ENCODE assay signal across 12 cellular contexts in genomic region chr16:67441289-67441753, GRCh38. TPM values are rescaled to one million over a fixed set of nuclear protein-coding genes. Genes with fewer than 3 reads are reported as not detected.
DNase-seq lines count a peak whose midpoint lies in the region; ATAC-seq and TF ChIP-seq lines count a peak whose summit lies in the region.
"Had no signal": no experiment of that assay in that cellular context is flagged by ENCODE, and none has a peak within 500 bp of the region (broad histone marks: within the 10 kb centered on the region; RNA-seq: fewer than 3 reads in every experiment).

No MANE protein-coding gene starts in this region.

- H3K4me1 ChIP-seq in testis, result peaks cover 35% of the 10 kb centered on the region

- H3K4me3 ChIP-seq in LNCaP clone FGC (ENCODE audit: low read depth, low read length) (no peak overlapping the region), WERI-Rb-1 (ENCODE audit: low read depth, low read length) (no peak overlapping the region), testis (no peak overlapping the region)
- H3K4me3 ChIP-seq: gastroesophageal sphincter, GM12878 had no signal

- H3K27ac ChIP-seq in WERI-Rb-1, result peak overlapping the region; percentile 68
- no peak overlapping the region for H3K27ac ChIP-seq in testis
- H3K27ac ChIP-seq: neutrophil had no signal

- DNase-seq in Ammon's horn (ENCODE audit: low spot score) (peak; percentile 55), LNCaP clone FGC (ENCODE audit: low read depth) (peak; percentile 96), WERI-Rb-1 (no peak), medulla oblongata (ENCODE audit: extremely low spot score) (peak; percentile 56), germinal center (ENCODE audit: low spot score) (no peak), testis (no peak)
- DNase-seq in activated CD4-positive, alpha-beta T cell treated with anti-CD3 and anti-CD28 coated beads, Interleukin-2, amount 10 ng/mL, durations not matched to agents 7 days and 5 days, result no peak

- intact Hi-C loops in testis (cut with DNase I; ENCODE audit: low total_unique reads), result no loop called here

- no peaks in the 10 kb centered on the region for H3K9me3 Mint-ChIP-seq in activated CD4-positive, alpha-beta T cell treated with anti-CD3 and anti-CD28 coated beads, Interleukin-2, amount 10 ng/mL, durations not matched to agents 7 days and 5 days

- ATAC-seq in HG02610 (IDR thresholded peaks at IDR 0.05; ENCODE audit: unreplicated experiment), result no peak
- ATAC-seq: GM12878 had no signal

- 91% methylated on average over 9 to 17 of the region's 17 CpGs for WGBS in testis, 2 donors

- CTCF ChIA-PET in activated CD4-positive, alpha-beta T cell treated with anti-CD3 and anti-CD28 coated beads, Interleukin-2, amount 10 ng/mL, durations not matched to agents 7 days and 5 days (lab: Charles Lee), result interaction anchor here (0.9 to 6.1 kb wide), 3 partner anchors 9 to 23 kb away, joined by 3 to 29 read pairs (median 3); no protein-coding TSS in a partner anchor

- H3K36me3 Mint-ChIP-seq in activated CD4-positive, alpha-beta T cell treated with anti-CD3 and anti-CD28 coated beads, Interleukin-2, amount 10 ng/mL, durations not matched to agents 7 days and 5 days (ENCODE audit: low read depth), result no peaks in the 10 kb centered on the region

- H3K4me3 Mint-ChIP-seq in activated CD4-positive, alpha-beta T cell treated with anti-CD3 and anti-CD28 coated beads, Interleukin-2, amount 10 ng/mL, durations not matched to agents 7 days and 5 days, result no peak overlapping the region

- TF ChIP-seq CTCF in LNCaP clone FGC (IDR thresholded peaks at IDR 0.05; ENCODE audit: control insufficient read depth, extremely low read depth, insufficient read depth), result no peak
- no peak for TF ChIP-seq CTCF in WERI-Rb-1 (IDR thresholded peaks at IDR 0.05; ENCODE audit: low read depth, low read length)
- TF ChIP-seq CTCF in testis (IDR thresholded peaks at IDR 0.05), result no peak

- POLR2A ChIA-PET in activated CD4-positive, alpha-beta T cell treated with anti-CD3 and anti-CD28 coated beads, Interleukin-2, amount 10 ng/mL, durations not matched to agents 7 days and 5 days (lab: Charles Lee), result no interaction called here

- TF ChIP-seq POLR2A in testis (IDR thresholded peaks at IDR 0.05), result no peak

- no peaks in the 10 kb centered on the region for H3K27me3 Mint-ChIP-seq in activated CD4-positive, alpha-beta T cell treated with anti-CD3 and anti-CD28 coated beads, Interleukin-2, amount 10 ng/mL, durations not matched to agents 7 days and 5 days

- no peak overlapping the region for H3K27ac Mint-ChIP-seq in activated CD4-positive, alpha-beta T cell treated with anti-CD3 and anti-CD28 coated beads, Interleukin-2, amount 10 ng/mL, durations not matched to agents 7 days and 5 days

- H3K4me1 Mint-ChIP-seq in activated CD4-positive, alpha-beta T cell treated with anti-CD3 and anti-CD28 coated beads, Interleukin-2, amount 10 ng/mL, durations not matched to agents 7 days and 5 days, result no peaks in the 10 kb centered on the region

- H3K36me3 ChIP-seq in WERI-Rb-1 (peaks cover 48% of the 10 kb centered on the region), testis (ENCODE audit: low read depth, missing control alignments) (no peaks in the 10 kb centered on the region)

- H3K27me3 ChIP-seq in WERI-Rb-1 (ENCODE audit: insufficient read depth, low read depth, severe bottlenecking), result no peaks in the 10 kb centered on the region
- no peaks in the 10 kb centered on the region for H3K27me3 ChIP-seq in testis
- H3K27me3 ChIP-seq: gastroesophageal sphincter, neutrophil had no signal

- no peaks in the 10 kb centered on the region for H3K9me3 ChIP-seq in WERI-Rb-1 (ENCODE audit: severe bottlenecking)
- H3K9me3 ChIP-seq in testis, result no peaks in the 10 kb centered on the region
- H3K9me3 ChIP-seq: gastroesophageal sphincter, neutrophil had no signal

RNA-seq across cellular contexts. Expression of gene HSD11B2, which starts 10.4 kb away (rescaled TPM):
- total RNA-seq in testis, result 1 to 10 TPM; 4.9 to 7.7 TPM
- 11.5 TPM for polyA plus RNA-seq in testis (ENCODE audit: insufficient read depth, low read depth, low replicate concordance)
- not detected for total RNA-seq in activated CD4-positive, alpha-beta T cell treated with anti-CD3 and anti-CD28 coated beads, Interleukin-2, amount 10 ng/mL, durations not matched to agents 7 days and 5 days

RNA-seq across cellular contexts. Expression of gene ZDHHC1, which starts 25.0 kb away (rescaled TPM):
- 10 to 100 TPM; 62.0 to 62.7 TPM for total RNA-seq in testis
- 26.7 TPM for polyA plus RNA-seq in testis (ENCODE audit: insufficient read depth, low read depth, low replicate concordance)
- under 1 TPM; 0.22 to 0.29 TPM for total RNA-seq in activated CD4-positive, alpha-beta T cell treated with anti-CD3 and anti-CD28 coated beads, Interleukin-2, amount 10 ng/mL, durations not matched to agents 7 days and 5 days

RNA-seq across cellular contexts. Expression of gene ATP6V0D1, which starts 39.6 kb away (rescaled TPM):
- 100 to 1,000 TPM in 1 of 2 donors, 10 to 100 TPM in 1; 95.0 to 135 TPM for total RNA-seq in testis
- 165 TPM for polyA plus RNA-seq in testis (ENCODE audit: insufficient read depth, low read depth, low replicate concordance)
- 10 to 100 TPM; 52.1 to 60.3 TPM for total RNA-seq in activated CD4-positive, alpha-beta T cell treated with anti-CD3 and anti-CD28 coated beads, Interleukin-2, amount 10 ng/mL, durations not matched to agents 7 days and 5 days

RNA-seq across cellular contexts. Expression of gene AGRP, which starts 42.0 kb away (rescaled TPM):
- 1 to 10 TPM; 1.2 to 1.7 TPM for total RNA-seq in testis
- not detected for polyA plus RNA-seq in testis (ENCODE audit: insufficient read depth, low read depth, low replicate concordance)
- total RNA-seq in activated CD4-positive, alpha-beta T cell treated with anti-CD3 and anti-CD28 coated beads, Interleukin-2, amount 10 ng/mL, durations not matched to agents 7 days and 5 days, result not detected
- total RNA-seq: gastroesophageal sphincter; GM12878; T-helper 2 cell treated with Interferon-gamma antibody and Interleukin-4, amounts not matched to agents 100 ng/mL and 5 ng/mL, for 36 hours had no signal

RNA-seq across cellular contexts. Expression of gene TPPP3, which starts 48.0 kb away (rescaled TPM):
- total RNA-seq in testis, result 10 to 100 TPM in 1 of 2 donors, 1 to 10 TPM in 1; 9.5 to 17.5 TPM
- 67.6 TPM for polyA plus RNA-seq in testis (ENCODE audit: insufficient read depth, low read depth, low replicate concordance)
- not detected for total RNA-seq in activated CD4-positive, alpha-beta T cell treated with anti-CD3 and anti-CD28 coated beads, Interleukin-2, amount 10 ng/mL, durations not matched to agents 7 days and 5 days
- total RNA-seq: GM12878; T-helper 2 cell treated with Interferon-gamma antibody and Interleukin-4, amounts not matched to agents 100 ng/mL and 5 ng/mL, for 36 hours had no signal

Comparison
In these comparisons a context has a peak if more than half of its experiments do, and no peak if none do; other contexts are left out.
1. DNase-seq: peak in Ammon's horn (single experiment), LNCaP clone FGC (single experiment) and medulla oblongata (single experiment); none in WERI-Rb-1 (single experiment), germinal center (single experiment), testis (single experiment) and activated CD4-positive, alpha-beta T cell treated with anti-CD3 and anti-CD28 coated beads, Interleukin-2, amount 10 ng/mL, durations not matched to agents 7 days and 5 days (single experiment).
2. RNA of gene HSD11B2, which starts 10.4 kb away (total RNA-seq): 4.9 to 7.7 TPM in testis; not detected in activated CD4-positive, alpha-beta T cell treated with anti-CD3 and anti-CD28 coated beads, Interleukin-2, amount 10 ng/mL, durations not matched to agents 7 days and 5 days; every median in the first group is over 4 times any median in the second.
3. RNA of gene ZDHHC1, which starts 25.0 kb away (total RNA-seq): 62.0 to 62.7 TPM in testis; 0.22 to 0.29 TPM in activated CD4-positive, alpha-beta T cell treated with anti-CD3 and anti-CD28 coated beads, Interleukin-2, amount 10 ng/mL, durations not matched to agents 7 days and 5 days; every median in the first group is over 10 times any median in the second.